26 cellular contexts compared by ENCODE assay signal in genomic region chr5:75116836-75117235, GRCh38.
"Had no signal": no experiment of that assay in that cellular context is flagged by ENCODE, and none has a peak within 500 bp of the region (broad histone marks: within the 10 kb centered on the region; RNA-seq: fewer than 3 reads in every experiment).

No MANE protein-coding gene starts in this region.

- H3K4me1 ChIP-seq: stomach, suprapubic skin, testis, thyroid gland, tibial artery, tibial nerve, transverse colon, upper lobe of left lung, upper lobe of right lung, uterus, vagina had no signal

- H3K27me3 ChIP-seq: stomach, suprapubic skin, testis, thyroid gland, tibial artery, tibial nerve, transverse colon, upper lobe of left lung, upper lobe of right lung, uterus, vagina had no signal

- H3K36me3 ChIP-seq: stomach, suprapubic skin, thoracic aorta, thyroid gland, tibial artery, tibial nerve, transverse colon, upper lobe of left lung, upper lobe of right lung, uterus, vagina had no signal

- ATAC-seq: stimulated activated effector memory CD8-positive, alpha-beta T cell treated with anti-CD3 and anti-CD28 coated beads, Interleukin-12 subunit alpha, Interleukin-12 subunit beta, amount 100 ng/mL, for 72 hours; stimulated activated memory B cell treated with anti-CD40 and anti-IgM and Interleukin-4, amounts not matched to agents 10 μg/mL and 1 μg/mL and 100 μg/mL, for 72 hours; stimulated activated naive B cell treated with anti-CD40 and anti-IgM and Interleukin-4, amounts not matched to agents 10 μg/mL and 1 μg/mL and 100 μg/mL, for 72 hours; stimulated activated naive CD8-positive, alpha-beta T cell treated with anti-CD3 and anti-CD28 coated beads, Interleukin-15, amount 100 ng/mL, for 72 hours; stimulated activated naive CD8-positive, alpha-beta T cell treated with anti-CD3 and anti-CD28 coated beads, Interleukin-15, Interleukin-2, amounts not matched to agents 100 U/mL and 50 U/mL, for 24 hours; upper lobe of right lung had no signal

- H3K4me3 ChIP-seq: stomach, suprapubic skin, testis, thoracic aorta, thyroid gland, tibial artery, tibial nerve, transverse colon, upper lobe of left lung, upper lobe of right lung, uterus, vagina had no signal

- H3K27ac ChIP-seq: stomach, suprapubic skin, testis, thoracic aorta, thyroid gland, tibial artery, tibial nerve, transverse colon, upper lobe of left lung, upper lobe of right lung, uterus, vagina had no signal

- DNase-seq: stimulated activated CD4-positive, alpha-beta T cell treated with anti-CD3 and anti-CD28 coated beads, Interleukin-2, amount 100 ng/mL, for 48 hours; stimulated activated CD4-positive, alpha-beta T cell treated with anti-CD3 and anti-CD28 coated beads, Interleukin-4, amount 100 ng/mL, for 24 hours; stimulated activated CD4-positive, alpha-beta T cell treated with anti-CD3 and anti-CD28 coated beads, Interleukin-4, amount 100 ng/mL, for 4 hours; stimulated activated CD8-positive, alpha-beta memory T cell treated with anti-CD3 and anti-CD28 coated beads, Interleukin-4, amount 100 ng/mL, for 48 hours; stimulated activated naive B cell treated with anti-CD40 and anti-IgM and Interleukin-4, amounts not matched to agents 10 μg/mL and 1 μg/mL and 100 μg/mL, for 72 hours; stimulated activated naive CD4-positive, alpha-beta T cell; stimulated activated naive CD4-positive, alpha-beta T cell treated with Interleukin-2 at 50 U/mL for 16 hours; stimulated activated naive CD8-positive, alpha-beta T cell treated with anti-CD3 and anti-CD28 coated beads, Interleukin-15, amount 100 ng/mL, for 72 hours; stimulated activated naive CD8-positive, alpha-beta T cell treated with anti-CD3 and anti-CD28 coated beads, Interleukin-15, Interleukin-2, amounts not matched to agents 100 U/mL and 50 U/mL, for 24 hours; stomach; substantia nigra; testis; thyroid gland; tibial artery; transverse colon; trophoblast cell; upper lobe of left lung; upper lobe of right lung; uterus had no signal

- FAIRE-seq: urothelium cell line had no signal

- H3K9me3 ChIP-seq: stomach, suprapubic skin, testis, thoracic aorta, thyroid gland, tibial artery, transverse colon, upper lobe of left lung, upper lobe of right lung, uterus, vagina had no signal
